ENCODE assay signal across 14 cellular contexts in the genomic region with DNA sequence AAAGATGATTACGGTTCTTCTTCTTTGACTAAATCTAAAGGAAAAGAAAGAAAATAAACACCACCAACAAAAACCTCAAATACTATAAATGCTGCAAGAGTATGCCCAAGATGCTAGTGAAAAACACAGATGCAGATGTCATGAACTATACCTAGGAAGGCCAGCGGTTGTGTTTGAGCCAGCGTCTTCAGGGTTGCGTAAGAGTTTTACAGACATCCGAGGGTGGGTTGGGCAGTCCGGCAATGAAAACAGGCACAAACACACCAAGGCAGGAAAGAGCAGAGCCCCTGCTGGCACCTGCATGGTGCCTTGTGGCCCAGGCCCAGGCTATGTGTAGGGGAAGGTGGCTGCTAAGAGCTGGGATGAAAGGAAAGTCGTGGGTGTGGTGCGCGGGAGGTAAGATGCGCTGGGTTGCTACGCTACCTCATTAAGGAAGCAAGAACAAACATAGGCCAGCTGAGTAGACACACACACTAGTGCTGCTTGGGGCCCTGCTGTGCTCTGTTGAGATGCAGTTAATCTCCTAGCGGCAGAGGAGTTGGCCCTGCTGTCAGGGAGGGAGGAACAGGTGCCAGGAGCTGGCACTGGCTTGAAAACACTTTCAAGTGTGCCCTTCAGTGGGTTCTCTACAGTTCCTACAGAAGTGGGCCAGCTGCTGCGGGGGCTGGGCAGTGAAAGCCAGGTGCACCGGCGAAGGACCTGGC.
A peak's percentile ranks its signal among the peaks of the same experiment; 100 is the strongest.
DNase-seq lines count a peak whose midpoint lies in the region; ATAC-seq and TF ChIP-seq lines count a peak whose summit lies in the region.
"Had no signal": no experiment of that assay in that cellular context is flagged by ENCODE, and none has a peak within 500 bp of the region (broad histone marks: within the 10 kb centered on the region; RNA-seq: fewer than 3 reads in every experiment).

No MANE protein-coding gene starts in this region.

- H3K4me3 ChIP-seq in ascending aorta, result no peak overlapping the region
- H3K4me3 ChIP-seq: coronary artery, ovary, thoracic aorta had no signal

- no peak overlapping the region for H3K27ac ChIP-seq in ascending aorta
- H3K27ac ChIP-seq: coronary artery, ovary, thoracic aorta had no signal

- no peaks in the 10 kb centered on the region for H3K27me3 ChIP-seq in ascending aorta
- H3K27me3 ChIP-seq: ovary had no signal

- no peaks in the 10 kb centered on the region for H3K9me3 ChIP-seq in ascending aorta
- H3K9me3 ChIP-seq: ovary, thoracic aorta had no signal

- DNase-seq in DMS153 (lab: John Stamatoyannopoulos, UW), result peak; percentile 97
- DNase-seq in NCI-H146 treated with DMSO at 0.1 percent for 48 hours (lab: John Stamatoyannopoulos, UW; ENCODE audit: unreplicated experiment), result peak; percentile 53
- DNase-seq in NCI-H748 (lab: John Stamatoyannopoulos, UW; ENCODE audit: unreplicated experiment), result peak; percentile 100
- DNase-seq in iPS-NIHi7 (ENCODE audit: extremely low spot score), result peak; percentile 29
- no peak for DNase-seq in mesenteric fat pad (ENCODE audit: low spot score)
- no peak for DNase-seq in ascending aorta (ENCODE audit: low spot score in 2 of 2)
- DNase-seq: activated naive CD8-positive, alpha-beta T cell treated with anti-CD3 and anti-CD28 coated beads, Interleukin-2, amount 10 ng/mL, durations not matched to agents 7 days and 5 days; GF-D8; ovary; T-helper 1 cell had no signal

- no peak for TF ChIP-seq CTCF in ascending aorta (IDR thresholded peaks at IDR 0.05)

- intact Hi-C loops in ascending aorta (cut with DNase I), result no loop called here

- no peaks in the 10 kb centered on the region for H3K36me3 ChIP-seq in ascending aorta
- H3K36me3 ChIP-seq: ovary, thoracic aorta had no signal

- no peaks in the 10 kb centered on the region for H3K4me1 ChIP-seq in ascending aorta

- no peak for ATAC-seq in GM21423 (IDR thresholded peaks at IDR 0.05; ENCODE audit: unreplicated experiment)
- no peak for ATAC-seq in HG03095 (IDR thresholded peaks at IDR 0.05; ENCODE audit: unreplicated experiment)

Comparison
In these comparisons a context has a peak if more than half of its experiments do, and no peak if none do; other contexts are left out.
1. DNase-seq: peak in DMS153 (single experiment), NCI-H146 treated with DMSO at 0.1 percent for 48 hours (single experiment), NCI-H748 (single experiment) and iPS-NIHi7 (single experiment); none in mesenteric fat pad (single experiment) and ascending aorta (0 of 2).